In the genomic region with DNA sequence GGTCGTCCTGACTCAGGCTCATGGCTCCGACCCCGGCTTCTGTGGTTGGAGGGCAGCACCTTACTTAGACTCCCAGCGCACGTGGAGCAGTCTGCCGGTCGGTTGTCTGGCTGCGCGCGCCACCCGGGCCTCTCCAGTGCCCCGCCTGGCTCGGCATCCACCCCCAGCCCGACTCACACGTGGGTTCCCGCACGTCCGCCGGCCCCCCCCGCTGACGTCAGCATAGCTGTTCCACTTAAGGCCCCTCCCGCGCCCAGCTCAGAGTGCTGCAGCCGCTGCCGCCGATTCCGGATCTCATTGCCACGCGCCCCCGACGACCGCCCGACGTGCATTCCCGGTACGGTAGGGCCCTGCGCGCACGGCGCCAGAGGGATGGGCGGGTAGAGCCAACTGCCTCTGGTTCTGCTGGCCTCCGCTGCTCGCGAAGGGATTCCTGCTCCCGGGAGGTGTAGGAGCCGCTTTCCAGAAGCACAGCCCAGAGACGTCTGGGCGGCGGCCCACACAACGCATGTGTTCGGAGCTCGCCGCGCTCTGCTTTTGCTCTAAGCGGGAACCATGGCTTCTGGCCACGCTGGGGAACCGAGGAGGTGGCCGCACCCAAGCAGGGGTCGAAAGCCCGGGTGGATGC, we compare ENCODE assay signal across 8 cellular contexts. TPM values are rescaled to one million over a fixed set of nuclear protein-coding genes. Genes with fewer than 3 reads are reported as not detected.
DNase-seq lines count a peak whose midpoint lies in the region; ATAC-seq and TF ChIP-seq lines count a peak whose summit lies in the region.

A gene (plus strand): TSS at position 264 of the 628 bp plus-strand sequence. CDS start 2,280 bp downstream, outside the sequence.

- WGBS in liver = under 1% methylated on average over 60 of the region's 60 CpGs

- intact Hi-C loops in CD14-positive monocyte (cut with micrococcal nuclease) = loop anchor here (1.0 to 10.0 kb wide), 6 partner anchors 10 to 240 kb away; a partner anchor contains a TSS

- no peaks in the 10 kb centered on the region for H3K9me3 Mint-ChIP-seq in CD14-positive monocyte

- H3K27ac Mint-ChIP-seq in CD14-positive monocyte = peak within 1 kb of the TSS; percentile 94 to 98 (median 96)

- H3K9ac ChIP-seq in liver (ENCODE audit: low read depth in 1 of 2, low read length in 2 of 2) = peak within 1 kb of the TSS; percentile 91 to 97

- peaks cover 4 to 27% (median 24%) of the 10 kb centered on the region in 4 donors for H3K36me3 ChIP-seq in liver (ENCODE audit: control insufficient read depth in 4 of 4, insufficient read depth in 3 of 4, low read depth in 1 of 4, low read length in 3 of 4)

- peak; percentile 24 to 26 for TF ChIP-seq RAD21 in liver (IDR thresholded peaks at IDR 0.05)

- H3K27ac ChIP-seq in liver (ENCODE audit: low read depth in 1 of 2, low read length in 2 of 2) = peak within 1 kb of the TSS; percentile 100

- ATAC-seq in GM19397 (IDR thresholded peaks at IDR 0.05; ENCODE audit: unreplicated experiment) (peak; percentile 63), HG03571 (IDR thresholded peaks at IDR 0.05; ENCODE audit: unreplicated experiment) (peak; percentile 68)

- peaks cover 23% of the 10 kb centered on the region for H3K4me1 Mint-ChIP-seq in CD14-positive monocyte

- peaks cover 0 to 13% (median 5%) of the 10 kb centered on the region in 4 donors for H3K4me1 ChIP-seq in liver (ENCODE audit: control insufficient read depth in 4 of 4, insufficient read depth in 4 of 4, low read length in 3 of 4)

- TF ChIP-seq CTCF in CD14-positive monocyte (IDR thresholded peaks at IDR 0.05) (no peak), liver (IDR thresholded peaks at IDR 0.05; ENCODE audit: low read depth, low read length, missing input control) (no peak)

- peak within 1 kb of the TSS; percentile 96 to 99 for H3K4me3 Mint-ChIP-seq in CD14-positive monocyte

- peaks cover 0 to 3% (median 0%) of the 10 kb centered on the region in 3 donors for H3K27me3 Mint-ChIP-seq in CD14-positive monocyte (ENCODE audit: low read depth in 3 of 3)

- peak within 1 kb of the TSS; percentile 66 to 95 (median 86) for H3K4me3 ChIP-seq in liver (ENCODE audit: low read depth in 1 of 3, low read length in 3 of 3)

- H3K27me3 ChIP-seq in liver (ENCODE audit: control insufficient read depth in 4 of 4, insufficient read depth in 4 of 4, low read length in 3 of 4) = no peaks in the 10 kb centered on the region

- H3K9me3 ChIP-seq in liver (ENCODE audit: control insufficient read depth in 4 of 4, low read length in 3 of 4) = no peaks in the 10 kb centered on the region

- peaks cover 21 to 28% of the 10 kb centered on the region in 2 donors for H3K36me3 Mint-ChIP-seq in CD14-positive monocyte

- DNase-seq in CD14-positive monocyte (ENCODE audit: low spot score) (peak; percentile 96), NCI-H774 (lab: John Stamatoyannopoulos, UW) (peak; percentile 94), dermis blood vessel endothelial cell (peak; percentile 98)
- DNase-seq in activated CD4-positive, alpha-beta T cell treated with anti-CD3 and anti-CD28 coated beads, Interleukin-2, amount 50 U/mL, for 4 hours = peak; percentile 99 to 100
- DNase-seq in stimulated activated CD4-positive, alpha-beta T cell treated with anti-CD3 and anti-CD28 coated beads, Interleukin-4, amount 100 ng/mL, for 1 hour = peak; percentile 100

TF ChIP-seq in liver, 16 proteins besides CTCF, POLR2A, EP300 and RAD21:
- TF ChIP-seq SP1 (IDR thresholded peaks at IDR 0.05) (peak; percentile 73), NR2F2 (IDR thresholded peaks at IDR 0.05) (no peak), YY1 (IDR thresholded peaks at IDR 0.05) (no peak), JUND (IDR thresholded peaks at IDR 0.05) (peak; percentile 81 to 87), FOXA1 (IDR thresholded peaks at IDR 0.05) (no peak), RXRA (IDR thresholded peaks at IDR 0.05) (peak; percentile 4 to 52), GABPA (IDR thresholded peaks at IDR 0.05 in 1 of 2, conservative IDR thresholded peaks at IDR 0.05 in 1 of 2) (peak in 1 of 2 donors; percentile 57), HNF4G (IDR thresholded peaks at IDR 0.05) (no peak), EGR1 (IDR thresholded peaks at IDR 0.05; ENCODE audit: low read depth in 2 of 2) (peak; percentile 49 to 69), FOXA2 (IDR thresholded peaks at IDR 0.05) (no peak), TAF1 (conservative IDR thresholded peaks at IDR 0.05) (peak; percentile 96), HNF4A (conservative IDR thresholded peaks at IDR 0.05) (peak in 1 of 2 donors; percentile 1)
- TF ChIP-seq, protein P1, sequence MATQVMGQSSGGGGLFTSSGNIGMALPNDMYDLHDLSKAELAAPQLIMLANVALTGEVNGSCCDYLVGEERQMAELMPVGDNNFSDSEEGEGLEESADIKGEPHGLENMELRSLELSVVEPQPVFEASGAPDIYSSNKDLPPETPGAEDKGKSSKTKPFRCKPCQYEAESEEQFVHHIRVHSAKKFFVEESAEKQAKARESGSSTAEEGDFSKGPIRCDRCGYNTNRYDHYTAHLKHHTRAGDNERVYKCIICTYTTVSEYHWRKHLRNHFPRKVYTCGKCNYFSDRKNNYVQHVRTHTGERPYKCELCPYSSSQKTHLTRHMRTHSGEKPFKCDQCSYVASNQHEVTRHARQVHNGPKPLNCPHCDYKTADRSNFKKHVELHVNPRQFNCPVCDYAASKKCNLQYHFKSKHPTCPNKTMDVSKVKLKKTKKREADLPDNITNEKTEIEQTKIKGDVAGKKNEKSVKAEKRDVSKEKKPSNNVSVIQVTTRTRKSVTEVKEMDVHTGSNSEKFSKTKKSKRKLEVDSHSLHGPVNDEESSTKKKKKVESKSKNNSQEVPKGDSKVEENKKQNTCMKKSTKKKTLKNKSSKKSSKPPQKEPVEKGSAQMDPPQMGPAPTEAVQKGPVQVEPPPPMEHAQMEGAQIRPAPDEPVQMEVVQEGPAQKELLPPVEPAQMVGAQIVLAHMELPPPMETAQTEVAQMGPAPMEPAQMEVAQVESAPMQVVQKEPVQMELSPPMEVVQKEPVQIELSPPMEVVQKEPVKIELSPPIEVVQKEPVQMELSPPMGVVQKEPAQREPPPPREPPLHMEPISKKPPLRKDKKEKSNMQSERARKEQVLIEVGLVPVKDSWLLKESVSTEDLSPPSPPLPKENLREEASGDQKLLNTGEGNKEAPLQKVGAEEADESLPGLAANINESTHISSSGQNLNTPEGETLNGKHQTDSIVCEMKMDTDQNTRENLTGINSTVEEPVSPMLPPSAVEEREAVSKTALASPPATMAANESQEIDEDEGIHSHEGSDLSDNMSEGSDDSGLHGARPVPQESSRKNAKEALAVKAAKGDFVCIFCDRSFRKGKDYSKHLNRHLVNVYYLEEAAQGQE (IDR thresholded peaks at IDR 0.05) = peak; percentile 92
- TF ChIP-seq, protein P2, sequence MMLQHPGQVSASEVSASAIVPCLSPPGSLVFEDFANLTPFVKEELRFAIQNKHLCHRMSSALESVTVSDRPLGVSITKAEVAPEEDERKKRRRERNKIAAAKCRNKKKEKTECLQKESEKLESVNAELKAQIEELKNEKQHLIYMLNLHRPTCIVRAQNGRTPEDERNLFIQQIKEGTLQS (IDR thresholded peaks at IDR 0.05) = peak; percentile 30
- TF ChIP-seq, protein P3, sequence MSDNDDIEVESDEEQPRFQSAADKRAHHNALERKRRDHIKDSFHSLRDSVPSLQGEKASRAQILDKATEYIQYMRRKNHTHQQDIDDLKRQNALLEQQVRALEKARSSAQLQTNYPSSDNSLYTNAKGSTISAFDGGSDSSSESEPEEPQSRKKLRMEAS (IDR thresholded peaks at IDR 0.05) = peak; percentile 97
- TF ChIP-seq, protein P4, sequence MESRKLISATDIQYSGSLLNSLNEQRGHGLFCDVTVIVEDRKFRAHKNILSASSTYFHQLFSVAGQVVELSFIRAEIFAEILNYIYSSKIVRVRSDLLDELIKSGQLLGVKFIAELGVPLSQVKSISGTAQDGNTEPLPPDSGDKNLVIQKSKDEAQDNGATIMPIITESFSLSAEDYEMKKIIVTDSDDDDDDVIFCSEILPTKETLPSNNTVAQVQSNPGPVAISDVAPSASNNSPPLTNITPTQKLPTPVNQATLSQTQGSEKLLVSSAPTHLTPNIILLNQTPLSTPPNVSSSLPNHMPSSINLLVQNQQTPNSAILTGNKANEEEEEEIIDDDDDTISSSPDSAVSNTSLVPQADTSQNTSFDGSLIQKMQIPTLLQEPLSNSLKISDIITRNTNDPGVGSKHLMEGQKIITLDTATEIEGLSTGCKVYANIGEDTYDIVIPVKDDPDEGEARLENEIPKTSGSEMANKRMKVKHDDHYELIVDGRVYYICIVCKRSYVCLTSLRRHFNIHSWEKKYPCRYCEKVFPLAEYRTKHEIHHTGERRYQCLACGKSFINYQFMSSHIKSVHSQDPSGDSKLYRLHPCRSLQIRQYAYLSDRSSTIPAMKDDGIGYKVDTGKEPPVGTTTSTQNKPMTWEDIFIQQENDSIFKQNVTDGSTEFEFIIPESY (IDR thresholded peaks at IDR 0.05) = no peak

RNA-seq across cellular contexts. Expression of the gene that starts here (rescaled TPM):
- polyA plus RNA-seq in CD14-positive monocyte (100 to 1,000 TPM; 438 to 501 TPM), liver (100 to 1,000 TPM; 491 to 911 TPM)
- total RNA-seq in dermis blood vessel endothelial cell (281 and 549 TPM in 2 replicates), liver (100 to 1,000 TPM; 215 to 799 TPM)

Comparison
In these comparisons a context has a peak if more than half of its experiments do, and no peak if none do; other contexts are left out.
1. Peak in every context shown above with its lines: DNase-seq, ATAC-seq, H3K4me3 ChIP-seq and H3K27ac ChIP-seq.